ENCODE assay signal across 8 cellular contexts in genomic region chr19:17245535-17245984, GRCh38. TPM values are rescaled to one million over a fixed set of nuclear protein-coding genes. Genes with fewer than 3 reads are reported as not detected.
DNase-seq lines count a peak whose midpoint lies in the region; ATAC-seq, FAIRE-seq and TF ChIP-seq lines count a peak whose summit lies in the region.

NR2F6 (minus strand) TSS chr19:17245919; CDS start chr19:17245220, 699 bp downstream.

- no peaks in the 10 kb centered on the region for H3K9me3 Mint-ChIP-seq in stimulated activated naive CD8-positive, alpha-beta T cell treated with anti-CD3 and anti-CD28 coated beads, Interleukin-15, Interleukin-2, amounts not matched to agents 100 ng/mL and 50 ng/mL, for 24 hours

- H3K36me3 ChIP-seq in gastroesophageal sphincter (peaks cover 0 to 3% of the 10 kb centered on the region in 2 donors), pancreas (no peaks in the 10 kb centered on the region)

- no peak for ATAC-seq in stimulated activated naive CD8-positive, alpha-beta T cell treated with anti-CD3 and anti-CD28 coated beads, Interleukin-15, Interleukin-2, amounts not matched to agents 100 U/mL and 50 U/mL, for 24 hours
- ATAC-seq in gastroesophageal sphincter (no peak), pancreas (no peak), GM21515 (IDR thresholded peaks at IDR 0.05; ENCODE audit: unreplicated experiment) (no peak)

- H3K4me1 ChIP-seq in gastroesophageal sphincter (peaks cover 0 to 62% (median 31%) of the 10 kb centered on the region in 3 donors), pancreas (peaks cover 19 to 36% (median 35%) of the 10 kb centered on the region in 3 donors)

- H3K9me3 ChIP-seq in gastroesophageal sphincter (no peaks in the 10 kb centered on the region), pancreas (no peaks in the 10 kb centered on the region)

- intact Hi-C loops in pancreas (cut with DNase I) = no loop called here

- no CpG with 5 or more reads among the region's 72 CpGs for WGBS in gastroesophageal sphincter (ENCODE audit: low coverage in 1 of 2), 2 donors
- 1% methylated on average over 15 to 72 of the region's 72 CpGs for WGBS in pancreas, 2 donors

- no peaks in the 10 kb centered on the region for H3K27me3 Mint-ChIP-seq in stimulated activated naive CD8-positive, alpha-beta T cell treated with anti-CD3 and anti-CD28 coated beads, Interleukin-15, Interleukin-2, amounts not matched to agents 100 ng/mL and 50 ng/mL, for 24 hours

- H3K27ac Mint-ChIP-seq in stimulated activated naive CD8-positive, alpha-beta T cell treated with anti-CD3 and anti-CD28 coated beads, Interleukin-15, Interleukin-2, amounts not matched to agents 100 ng/mL and 50 ng/mL, for 24 hours = peak within 1 kb of the TSS; percentile 75

- TF ChIP-seq CTCF in WI38 (IDR thresholded peaks at IDR 0.05; ENCODE audit: low read depth, low read length) = no peak
- no peak for TF ChIP-seq CTCF in gastroesophageal sphincter (IDR thresholded peaks at IDR 0.05)
- TF ChIP-seq CTCF in pancreas (IDR thresholded peaks at IDR 0.05) = no peak

- no peaks in the 10 kb centered on the region for H3K27me3 ChIP-seq in gastroesophageal sphincter
- H3K27me3 ChIP-seq in pancreas = no peaks in the 10 kb centered on the region

- H3K4me3 Mint-ChIP-seq in stimulated activated naive CD8-positive, alpha-beta T cell treated with anti-CD3 and anti-CD28 coated beads, Interleukin-15, Interleukin-2, amounts not matched to agents 100 ng/mL and 50 ng/mL, for 24 hours = peak within 1 kb of the TSS; percentile 81

- no peaks in the 10 kb centered on the region for H3K36me3 Mint-ChIP-seq in stimulated activated naive CD8-positive, alpha-beta T cell treated with anti-CD3 and anti-CD28 coated beads, Interleukin-15, Interleukin-2, amounts not matched to agents 100 ng/mL and 50 ng/mL, for 24 hours (ENCODE audit: low read depth)

- H3K4me3 ChIP-seq in WI38 (ENCODE audit: low read depth, low read length) (peak within 1 kb of the TSS; percentile 84), gastroesophageal sphincter (peak within 1 kb of the TSS; percentile 92 to 93), pancreas (peak within 1 kb of the TSS; percentile 74 to 88 (median 82))

- H3K4me1 Mint-ChIP-seq in stimulated activated naive CD8-positive, alpha-beta T cell treated with anti-CD3 and anti-CD28 coated beads, Interleukin-15, Interleukin-2, amounts not matched to agents 100 ng/mL and 50 ng/mL, for 24 hours (ENCODE audit: low read depth) = peaks cover 8% of the 10 kb centered on the region

- H3K27ac ChIP-seq in gastroesophageal sphincter (peak within 1 kb of the TSS; percentile 74 to 94 (median 86)), pancreas (peak within 1 kb of the TSS; percentile 84 to 91 (median 84))

- peak; percentile 23 to 54 for TF ChIP-seq POLR2A in gastroesophageal sphincter (IDR thresholded peaks at IDR 0.05)

- FAIRE-seq in pancreas (lab: Jason Lieb, UNC) = no peak

- no peak for DNase-seq in stimulated activated naive CD8-positive, alpha-beta T cell treated with anti-CD3 and anti-CD28 coated beads, Interleukin-15, Interleukin-2, amounts not matched to agents 100 U/mL and 50 U/mL, for 24 hours
- no peak for DNase-seq in pancreas
- no peak for DNase-seq in DMS114 treated with DMSO at 0.1 percent for 48 hours (lab: John Stamatoyannopoulos, UW; ENCODE audit: unreplicated experiment)
- no peak for DNase-seq in T-helper 9 cell

- TF ChIP-seq EP300 in gastroesophageal sphincter (IDR thresholded peaks at IDR 0.05) = no peak

RNA-seq across cellular contexts. Expression of gene NR2F6, which starts in this region (rescaled TPM):
- total RNA-seq in gastroesophageal sphincter = 10 to 100 TPM; 33.9 to 71.9 (median 60.2) TPM
- total RNA-seq in pancreas = 10 to 100 TPM; 32.5 to 51.2 (median 39.7) TPM
- 10 to 100 TPM; 21.3 to 23.5 TPM for polyA plus RNA-seq in pancreas
